In genomic region chr2:85458611-85459563, GRCh38 we compare ENCODE assay signal across 22 cellular contexts. TPM values are rescaled to one million over a fixed set of nuclear protein-coding genes. Genes with fewer than 3 reads are reported as not detected.
DNase-seq lines count a peak whose midpoint lies in the region; ATAC-seq and TF ChIP-seq lines count a peak whose summit lies in the region.
"Had no signal": no experiment of that assay in that cellular context is flagged by ENCODE, and none has a peak within 500 bp of the region (broad histone marks: within the 10 kb centered on the region; RNA-seq: fewer than 3 reads in every experiment).

No MANE protein-coding gene starts in this region.

- H3K9me3 Mint-ChIP-seq in WTC11 (peaks cover 6% of the 10 kb centered on the region; the same call in 1 of the 2 replicates), progenitor cell of endocrine pancreas (ENCODE audit: low read depth) (peaks cover 5% of the 10 kb centered on the region)
- H3K9me3 Mint-ChIP-seq: activated naive CD4-positive, alpha-beta T cell treated with anti-CD3 and anti-CD28 coated beads, Interleukin-2, amount 50 U/mL, for 72 hours; activated T-helper 1 cell treated with anti-CD3 and anti-CD28 coated beads, Interleukin-12 subunit alpha, Interleukin-12 subunit beta, Interleukin-2, Interleukin-4 antibody, amounts not matched to agents 30 ng/mL and 10 ng/mL and 1 ng/mL, durations not matched to agents 14 hours and 24 hours and 36 hours had no signal

- POLR2A ChIA-PET in WTC11 (lab: Charles Lee): interaction anchor here (0.5 to 1.0 kb wide), 2 partner anchors 80 to 104 kb away, joined by 3 to 4 read pairs; partner anchors contain the start of gene MAT2A

- no peaks in the 10 kb centered on the region for H3K27me3 ChIP-seq in HUES6 (ENCODE audit: control insufficient read depth, insufficient read depth, low read length)
- H3K27me3 ChIP-seq: upper lobe of right lung had no signal

- peak overlapping the region; percentile 51 for H3K27ac ChIP-seq in HUES6 (ENCODE audit: low read depth, low read length)
- H3K27ac ChIP-seq: upper lobe of right lung had no signal

- H3K27me3 Mint-ChIP-seq in WTC11 (ENCODE audit: low read depth): peaks cover 35% of the 10 kb centered on the region
- H3K27me3 Mint-ChIP-seq in progenitor cell of endocrine pancreas: no peaks in the 10 kb centered on the region

- 0 out of 2 replicates have a peak overlapping the region, but pooled peaks have one; percentile 1 for H3K4me3 ChIP-seq in HUES6 (ENCODE audit: low read depth, low read length)
- H3K4me3 ChIP-seq: smooth muscle cell, upper lobe of right lung had no signal

- no peaks in the 10 kb centered on the region for H3K36me3 Mint-ChIP-seq in WTC11
- no peaks in the 10 kb centered on the region for H3K36me3 Mint-ChIP-seq in progenitor cell of endocrine pancreas (ENCODE audit: insufficient read depth)
- H3K36me3 Mint-ChIP-seq: activated naive CD4-positive, alpha-beta T cell treated with anti-CD3 and anti-CD28 coated beads, Interleukin-2, amount 50 U/mL, for 72 hours had no signal

- peak overlapping the region; percentile 58 for H3K9ac ChIP-seq in HUES6 (ENCODE audit: low read length)

- H3K4me3 Mint-ChIP-seq in WTC11 (no peak overlapping the region; the same call in 1 of the 2 replicates), progenitor cell of endocrine pancreas (ENCODE audit: low read depth) (no peak overlapping the region)
- H3K4me3 Mint-ChIP-seq: activated T-helper 1 cell treated with anti-CD3 and anti-CD28 coated beads, Interleukin-12 subunit alpha, Interleukin-12 subunit beta, Interleukin-2, Interleukin-4 antibody, amounts not matched to agents 30 ng/mL and 10 ng/mL and 1 ng/mL, durations not matched to agents 14 hours and 24 hours and 36 hours had no signal

- peak; percentile 38 for DNase-seq in A172 (ENCODE audit: low spot score)
- DNase-seq in WTC11 (ENCODE audit: low spot score): no peak
- DNase-seq in iris pigment epithelial cell (ENCODE audit: low read depth): peak; percentile 16
- DNase-seq in GDM1 (lab: John Stamatoyannopoulos, UW): no peak
- no peak for DNase-seq in progenitor cell of endocrine pancreas (ENCODE audit: low spot score, unreplicated experiment)
- DNase-seq in HuH-7 (ENCODE audit: low spot score): no peak
- DNase-seq: activated CD4-positive, alpha-beta T cell treated with anti-CD3 and anti-CD28 coated beads for 1 hour; C1 segment of cervical spinal cord; Calu3; effector CD8-positive, alpha-beta T cell; KBM-7; NCI-H1048; NCI-H187 treated with DMSO at 0.1 percent for 48 hours; NCI-H345; stimulated activated CD4-positive, alpha-beta T cell treated with anti-CD3 and anti-CD28 coated beads, Interleukin-4, amount 100 ng/mL, for 4 hours; upper lobe of right lung had no signal

- H3K4me1 ChIP-seq in HUES6 (ENCODE audit: control insufficient read depth, insufficient read depth, low read length): peaks cover 45% of the 10 kb centered on the region
- H3K4me1 ChIP-seq: upper lobe of right lung had no signal

- H3K36me3 ChIP-seq in HUES6 (ENCODE audit: control insufficient read depth, insufficient read depth, low read length): no peaks in the 10 kb centered on the region
- H3K36me3 ChIP-seq: upper lobe of right lung had no signal

- H3K27ac Mint-ChIP-seq in WTC11 (peak overlapping the region; percentile 94), progenitor cell of endocrine pancreas (no peak overlapping the region)
- H3K27ac Mint-ChIP-seq: activated naive CD4-positive, alpha-beta T cell treated with anti-CD3 and anti-CD28 coated beads, Interleukin-2, amount 50 U/mL, for 72 hours; activated T-helper 1 cell treated with anti-CD3 and anti-CD28 coated beads, Interleukin-12 subunit alpha, Interleukin-12 subunit beta, Interleukin-2, Interleukin-4 antibody, amounts not matched to agents 30 ng/mL and 10 ng/mL and 1 ng/mL, durations not matched to agents 14 hours and 24 hours and 36 hours had no signal

- CTCF ChIA-PET in WTC11 (lab: Charles Lee): interaction anchor here (0.5 to 1.2 kb wide), 3 partner anchors 10 to 38 kb away, joined by 3 read pairs; no protein-coding TSS in a partner anchor

- H3K9me3 ChIP-seq in HUES6 (ENCODE audit: control insufficient read depth, insufficient read depth, low read depth, low read length): no peaks in the 10 kb centered on the region
- H3K9me3 ChIP-seq: upper lobe of right lung had no signal

- TF ChIP-seq CTCF in WTC11 (IDR thresholded peaks at IDR 0.05) (no peak), progenitor cell of endocrine pancreas (IDR thresholded peaks at IDR 0.05; ENCODE audit: unreplicated experiment) (no peak)

- H3K4me1 Mint-ChIP-seq in WTC11 (peaks cover 47% of the 10 kb centered on the region), progenitor cell of endocrine pancreas (ENCODE audit: low read depth) (peaks cover 23% of the 10 kb centered on the region)

- ATAC-seq in WTC11 (peak; percentile 42), GM21526 (IDR thresholded peaks at IDR 0.05; ENCODE audit: low FRiP score, unreplicated experiment) (no peak)
- ATAC-seq: activated naive CD4-positive, alpha-beta T cell treated with anti-CD3 and anti-CD28 coated beads, Interleukin-2, amount 50 U/mL, for 72 hours; upper lobe of right lung had no signal

TF ChIP-seq in WTC11, 78 proteins besides CTCF, POLR2A, EP300 and RAD21:
- no peak for TF ChIP-seq IRF2 (CRISPR knock-in tag; IDR thresholded peaks at IDR 0.05; ENCODE audit: borderline replicate concordance, low read depth)
- no peak for TF ChIP-seq NFE2L1 (CRISPR knock-in tag; IDR thresholded peaks at IDR 0.05)
- peak; percentile 2; the same call in 1 of the 2 replicates for TF ChIP-seq ZNF423 (CRISPR knock-in tag; IDR thresholded peaks at IDR 0.05)
- TF ChIP-seq ATF6 (CRISPR knock-in tag; IDR thresholded peaks at IDR 0.05): no peak
- TF ChIP-seq EMX1 (CRISPR knock-in tag; IDR thresholded peaks at IDR 0.05): peak; percentile 53; the same call in 1 of the 2 replicates
- TF ChIP-seq USF1 (CRISPR knock-in tag; IDR thresholded peaks at IDR 0.05): peak; percentile 38; the same call in 1 of the 2 replicates

RNA-seq across cellular contexts. Expression of gene SH2D6, which starts 40.4 kb away (rescaled TPM):
- total RNA-seq in A172 (2014; rRNA removed; shearing (Covaris generic)): 0.22 and 1.0 TPM in 2 replicates
- 0.50 to 1.2 TPM (median 0.94 TPM) in 3 replicates for total RNA-seq in WTC11 (2021)
- total RNA-seq in progenitor cell of endocrine pancreas: 0.29 and 0.71 TPM in 2 replicates
- total RNA-seq: lower leg skin, smooth muscle cell had no signal

RNA-seq across cellular contexts. Expression of gene CAPG, which starts 48.7 kb away (rescaled TPM):
- total RNA-seq in A172 (2014; rRNA removed; shearing (Covaris generic)): 659 and 712 TPM in 2 replicates
- total RNA-seq in WTC11 (2021) (117 to 139 TPM (median 131 TPM) in 3 replicates), progenitor cell of endocrine pancreas (56.1 and 56.5 TPM in 2 replicates)

Comparison
In these comparisons a context has a peak if more than half of its experiments do, and no peak if none do; other contexts are left out.
1. DNase-seq: peak in A172 (single experiment) and iris pigment epithelial cell (single experiment); none in WTC11 (single experiment), GDM1 (single experiment), progenitor cell of endocrine pancreas (single experiment) and HuH-7 (single experiment).